In genomic region chr17:4967539-4968165, GRCh38 we compare ENCODE assay signal across 8 cellular contexts. TPM values are rescaled to one million over a fixed set of nuclear protein-coding genes. Genes with fewer than 3 reads are reported as not detected.
DNase-seq lines count a peak whose midpoint lies in the region; ATAC-seq and TF ChIP-seq lines count a peak whose summit lies in the region.

SPAG7 (minus strand) TSS chr17:4967817; CDS start chr17:4967804, 13 bp downstream.

- H3K9me3 Mint-ChIP-seq in activated naive CD8-positive, alpha-beta T cell treated with anti-CD3 and anti-CD28 coated beads, Interleukin-2, amount 10 ng/mL, durations not matched to agents 7 days and 5 days = no peaks in the 10 kb centered on the region

- peaks cover 10% of the 10 kb centered on the region for H3K4me1 ChIP-seq in parathyroid adenoma
- H3K4me1 ChIP-seq in tibial artery = peaks cover 0 to 34% (median 32%) of the 10 kb centered on the region in 4 donors

- no peaks in the 10 kb centered on the region for H3K9me3 ChIP-seq in SU-DHL-6 (ENCODE audit: insufficient read depth, low read length)
- H3K9me3 ChIP-seq in parathyroid adenoma (ENCODE audit: control insufficient read depth, low read length) = no peaks in the 10 kb centered on the region
- no peaks in the 10 kb centered on the region for H3K9me3 ChIP-seq in tibial artery

- no peak within 1 kb of the TSS for H3K4me3 Mint-ChIP-seq in activated naive CD8-positive, alpha-beta T cell treated with anti-CD3 and anti-CD28 coated beads, Interleukin-2, amount 10 ng/mL, durations not matched to agents 7 days and 5 days

- peaks cover 17% of the 10 kb centered on the region for H3K36me3 Mint-ChIP-seq in activated naive CD8-positive, alpha-beta T cell treated with anti-CD3 and anti-CD28 coated beads, Interleukin-2, amount 10 ng/mL, durations not matched to agents 7 days and 5 days

- H3K27me3 ChIP-seq in SU-DHL-6 (ENCODE audit: low read length) (no peaks in the 10 kb centered on the region), parathyroid adenoma (ENCODE audit: control insufficient read depth, insufficient read depth, low read length) (no peaks in the 10 kb centered on the region), tibial artery (no peaks in the 10 kb centered on the region)

- ATAC-seq in HG02678 (IDR thresholded peaks at IDR 0.05; ENCODE audit: unreplicated experiment) (peak; percentile 56), Right ventricle myocardium inferior (peak; percentile 88)
- peak; percentile 62 for ATAC-seq in activated naive CD8-positive, alpha-beta T cell treated with anti-CD3 and anti-CD28 coated beads, Interleukin-2, amount 10 ng/mL, durations not matched to agents 7 days and 5 days (ENCODE audit: low read depth)

- H3K4me1 Mint-ChIP-seq in activated naive CD8-positive, alpha-beta T cell treated with anti-CD3 and anti-CD28 coated beads, Interleukin-2, amount 10 ng/mL, durations not matched to agents 7 days and 5 days = peaks cover 17% of the 10 kb centered on the region

- intact Hi-C loops in Right ventricle myocardium inferior (cut with DNase I) (loop anchor here (1.0 to 5.0 kb wide), 4 partner anchors 19 to 60 kb away; partner anchors contain the start of genes CAMTA2, PFN1, RNF167 and SLC25A11), tibial artery (cut with DNase I; ENCODE audit: low total_unique reads) (loop anchor here (1.0 to 2.0 kb wide), 2 partner anchors 19 to 30 kb away; partner anchors contain the start of genes INCA1, KIF1C and PFN1)

- H3K27me3 Mint-ChIP-seq in activated naive CD8-positive, alpha-beta T cell treated with anti-CD3 and anti-CD28 coated beads, Interleukin-2, amount 10 ng/mL, durations not matched to agents 7 days and 5 days = no peaks in the 10 kb centered on the region

- H3F3A ChIP-seq in SU-DHL-6 (ENCODE audit: insufficient read depth) = no peaks in the 10 kb centered on the region

- H3K27ac ChIP-seq in SU-DHL-6 (ENCODE audit: low read depth, low read length) (peak within 1 kb of the TSS; percentile 73), parathyroid adenoma (peak within 1 kb of the TSS; percentile 99), tibial artery (peak within 1 kb of the TSS; percentile 90 to 92)

- H3K4me2 ChIP-seq in SU-DHL-6 (ENCODE audit: low read depth, low read length, poor library complexity, severe bottlenecking) (peak within 1 kb of the TSS; percentile 92), parathyroid adenoma (ENCODE audit: low read length) (peak within 1 kb of the TSS; percentile 99)

- H2AFZ ChIP-seq in SU-DHL-6 (ENCODE audit: low read depth, low read length, severe bottlenecking) (peak within 1 kb of the TSS; percentile 68), parathyroid adenoma (peak within 1 kb of the TSS; percentile 97)

- POLR2A ChIA-PET in activated naive CD8-positive, alpha-beta T cell treated with anti-CD3 and anti-CD28 coated beads, Interleukin-2, amount 10 ng/mL, durations not matched to agents 7 days and 5 days (lab: Charles Lee) = interaction anchor here (0.8 to 9.3 kb wide), 17 partner anchors 11 to 257 kb away, joined by 3 to 441 read pairs (median 4); partner anchors contain the start of genes ARRB2, C17orf107, CAMTA2 and CHRNE

- H3K27ac Mint-ChIP-seq in activated naive CD8-positive, alpha-beta T cell treated with anti-CD3 and anti-CD28 coated beads, Interleukin-2, amount 10 ng/mL, durations not matched to agents 7 days and 5 days = no peak within 1 kb of the TSS

- H4K20me1 ChIP-seq in SU-DHL-6 (ENCODE audit: low read depth, low read length) = no peaks in the 10 kb centered on the region

- peak within 1 kb of the TSS; percentile 97 for H3K4me3 ChIP-seq in GM12865 (ENCODE audit: low read depth, low read length)
- H3K4me3 ChIP-seq in SU-DHL-6 (ENCODE audit: insufficient read depth, low read length, poor library complexity, severe bottlenecking) = peak within 1 kb of the TSS; percentile 70
- H3K4me3 ChIP-seq in parathyroid adenoma (ENCODE audit: low read depth, low read length) = peak within 1 kb of the TSS; percentile 92
- peak within 1 kb of the TSS; percentile 66 to 75 for H3K4me3 ChIP-seq in tibial artery

- peaks cover 8% of the 10 kb centered on the region; the same call in 1 of the 2 replicates for H3K79me2 ChIP-seq in SU-DHL-6 (ENCODE audit: insufficient read depth, low read length)
- peaks cover 2% of the 10 kb centered on the region for H3K79me2 ChIP-seq in parathyroid adenoma

- H3K36me3 ChIP-seq in SU-DHL-6 (ENCODE audit: low read length) (no peaks in the 10 kb centered on the region), parathyroid adenoma (ENCODE audit: control insufficient read depth, insufficient read depth, low read length) (no peaks in the 10 kb centered on the region), tibial artery (peaks cover 9 to 30% (median 24%) of the 10 kb centered on the region in 3 donors)

- peak within 1 kb of the TSS; percentile 81 for H3K9ac ChIP-seq in SU-DHL-6 (ENCODE audit: low read length)
- H3K9ac ChIP-seq in parathyroid adenoma = peak within 1 kb of the TSS; percentile 87

- no peaks in the 10 kb centered on the region for H3K9me2 ChIP-seq in SU-DHL-6 (replicated peaks; ENCODE audit: insufficient read depth, low read length)

- TF ChIP-seq CTCF in GM12865 (IDR thresholded peaks at IDR 0.05; ENCODE audit: insufficient read depth, low read depth, low read length, missing control alignments) = no peak
- no peak for TF ChIP-seq CTCF in SU-DHL-6 (IDR thresholded peaks at IDR 0.05; ENCODE audit: insufficient read depth, low read length, poor library complexity, severe bottlenecking)
- TF ChIP-seq CTCF in parathyroid adenoma (IDR thresholded peaks at IDR 0.05) = peak; percentile 15
- no peak for TF ChIP-seq CTCF in tibial artery (IDR thresholded peaks at IDR 0.05)

- DNase-seq in GM12865 (ENCODE audit: low read depth) (peak; percentile 99), NCI-H1105 treated with DMSO at 0.1 percent for 48 hours (lab: John Stamatoyannopoulos, UW) (peak; percentile 96), Right ventricle myocardium inferior (ENCODE audit: missing footprints) (peak; percentile 97), tibial artery (peak; percentile 93 to 97)
- peak; percentile 96 for DNase-seq in activated naive CD8-positive, alpha-beta T cell treated with anti-CD3 and anti-CD28 coated beads, Interleukin-2, amount 10 ng/mL, durations not matched to agents 7 days and 5 days

RNA-seq across cellular contexts. Expression of gene SPAG7, which starts in this region (rescaled TPM):
- total RNA-seq in activated naive CD8-positive, alpha-beta T cell treated with anti-CD3 and anti-CD28 coated beads, Interleukin-2, amount 10 ng/mL, durations not matched to agents 7 days and 5 days = 10 to 100 TPM; 47.1 to 51.9 TPM
- total RNA-seq in Right ventricle myocardium inferior = 166 TPM

Comparison
In these comparisons a context has a peak if more than half of its experiments do, and no peak if none do; other contexts are left out.
1. Peak in every context shown above with its lines: DNase-seq, ATAC-seq, H3K4me3 ChIP-seq and H3K27ac ChIP-seq.